Comparison of ENCODE assay signal across 8 cellular contexts in genomic region chr7:157851501-157852067, GRCh38.
DNase-seq lines count a peak whose midpoint lies in the region; TF ChIP-seq lines count a peak whose summit lies in the region.
"Had no signal": no experiment of that assay in that cellular context is flagged by ENCODE, and none has a peak within 500 bp of the region (broad histone marks: within the 10 kb centered on the region; RNA-seq: fewer than 3 reads in every experiment).

No MANE protein-coding gene starts in this region.

- H3K4me1 Mint-ChIP-seq in endodermal cell (peaks cover 14% of the 10 kb centered on the region), progenitor cell of endocrine pancreas (ENCODE audit: low read depth) (peaks cover 12% of the 10 kb centered on the region), type B pancreatic cell (ENCODE audit: unreplicated experiment) (peaks cover 19% of the 10 kb centered on the region)

- peaks cover 4% of the 10 kb centered on the region for H3K27me3 Mint-ChIP-seq in endodermal cell (ENCODE audit: insufficient read depth)
- H3K27me3 Mint-ChIP-seq in progenitor cell of endocrine pancreas, result peaks cover 3% of the 10 kb centered on the region
- H3K27me3 Mint-ChIP-seq in type B pancreatic cell, result peaks cover 4% of the 10 kb centered on the region

- H3K4me3 Mint-ChIP-seq in endodermal cell (peak overlapping the region; percentile 41), progenitor cell of endocrine pancreas (ENCODE audit: low read depth) (peak overlapping the region; percentile 53), type B pancreatic cell (peak overlapping the region; percentile 71)

- H3K9ac ChIP-seq in endodermal cell (ENCODE audit: extremely low read depth, low read length, poor library complexity, severe bottlenecking), result no peak overlapping the region
- H3K9ac ChIP-seq: KMS-11 had no signal

- 75 to 81% methylated on average over 17 to 20 of the region's 20 CpGs for WGBS in endodermal cell (ENCODE audit: insufficient coverage in 1 of 2, insufficient read length in 1 of 2), 2 experiments

- H3K4me1 ChIP-seq in endodermal cell (ENCODE audit: control insufficient read depth, insufficient read depth, low read length), result no peaks in the 10 kb centered on the region

- DNase-seq in NCI-H187 treated with DMSO at 0.1 percent for 48 hours (lab: John Stamatoyannopoulos, UW) (peak; percentile 80), endodermal cell (peak; percentile 90), progenitor cell of endocrine pancreas (ENCODE audit: low spot score, unreplicated experiment) (peak; percentile 42), type B pancreatic cell (ENCODE audit: extremely low spot score, unreplicated experiment) (no peak), NCI-H2196 (lab: John Stamatoyannopoulos, UW; ENCODE audit: unreplicated experiment) (no peak), NCI-H1048 (lab: John Stamatoyannopoulos, UW) (no peak)
- peak; percentile 91 for DNase-seq in activated CD4-positive, alpha-beta T cell treated with anti-CD3 and anti-CD28 coated beads for 48 hours

- H3K27ac ChIP-seq in endodermal cell (ENCODE audit: low read depth, low read length), result no peak overlapping the region
- H3K27ac ChIP-seq: KMS-11 had no signal

- H3K27me3 ChIP-seq in endodermal cell (ENCODE audit: control insufficient read depth, insufficient read depth, low read length, poor library complexity, severe bottlenecking), result no peaks in the 10 kb centered on the region

- no peak for TF ChIP-seq CTCF in endodermal cell (conservative IDR thresholded peaks at IDR 0.05)
- no peak for TF ChIP-seq CTCF in progenitor cell of endocrine pancreas (IDR thresholded peaks at IDR 0.05; ENCODE audit: unreplicated experiment)
- no peak for TF ChIP-seq CTCF in type B pancreatic cell (conservative IDR thresholded peaks at IDR 0.05)

- H3K36me3 ChIP-seq in endodermal cell (ENCODE audit: control insufficient read depth, insufficient read depth, low read length), result no peaks in the 10 kb centered on the region

- peaks cover 2% of the 10 kb centered on the region for H3K9me3 Mint-ChIP-seq in endodermal cell
- H3K9me3 Mint-ChIP-seq in progenitor cell of endocrine pancreas (ENCODE audit: low read depth), result peaks cover 2% of the 10 kb centered on the region
- H3K9me3 Mint-ChIP-seq in type B pancreatic cell, result no peaks in the 10 kb centered on the region

- H3K27ac Mint-ChIP-seq in endodermal cell (peak overlapping the region; percentile 84), progenitor cell of endocrine pancreas (peak overlapping the region; percentile 96), type B pancreatic cell (peak overlapping the region; percentile 79)

- H3K9me3 ChIP-seq in endodermal cell (ENCODE audit: control insufficient read depth, low read length), result peaks cover 60% of the 10 kb centered on the region

- no peaks in the 10 kb centered on the region for H3K36me3 Mint-ChIP-seq in endodermal cell (ENCODE audit: low read depth)
- H3K36me3 Mint-ChIP-seq in progenitor cell of endocrine pancreas (ENCODE audit: insufficient read depth), result no peaks in the 10 kb centered on the region
- H3K36me3 Mint-ChIP-seq in type B pancreatic cell, result no peaks in the 10 kb centered on the region

- no peak overlapping the region for H3K4me3 ChIP-seq in endodermal cell (ENCODE audit: low read length)

Comparison
In these comparisons a context has a peak if more than half of its experiments do, and no peak if none do; other contexts are left out.
1. DNase-seq: peak in NCI-H187 treated with DMSO at 0.1 percent for 48 hours (single experiment), activated CD4-positive, alpha-beta T cell treated with anti-CD3 and anti-CD28 coated beads for 48 hours (single experiment), endodermal cell (single experiment) and progenitor cell of endocrine pancreas (single experiment); none in type B pancreatic cell (single experiment), NCI-H2196 (single experiment) and NCI-H1048 (single experiment).
2. Peak in every context shown above with its lines, with median percentiles within 50 percentile points of each other: H3K27ac Mint-ChIP-seq and H3K4me3 Mint-ChIP-seq.